Comparison of ENCODE assay signal across 23 cellular contexts in genomic region chr2:15668611-15669305, GRCh38.
A peak's percentile ranks its signal among the peaks of the same experiment; 100 is the strongest.
DNase-seq lines count a peak whose midpoint lies in the region; ATAC-seq and TF ChIP-seq lines count a peak whose summit lies in the region.
"Had no signal": no experiment of that assay in that cellular context is flagged by ENCODE, and none has a peak within 500 bp of the region (broad histone marks: within the 10 kb centered on the region; RNA-seq: fewer than 3 reads in every experiment).

No MANE protein-coding gene starts in this region.

- no peak for TF ChIP-seq CTCF in osteoblast (IDR thresholded peaks at IDR 0.05; ENCODE audit: extremely low read depth, low read depth, low read length)
- no peak for TF ChIP-seq CTCF in osteocyte (IDR thresholded peaks at IDR 0.05)

- no peaks in the 10 kb centered on the region for H3K9me3 ChIP-seq in osteoblast (ENCODE audit: low read depth, low read length)
- H3K9me3 ChIP-seq: adrenal gland, esophagus squamous epithelium, left lung, testis had no signal

- H3K4me1 ChIP-seq in osteoblast (ENCODE audit: insufficient read depth, low read length), result peaks cover 11% of the 10 kb centered on the region
- H3K4me1 ChIP-seq: adrenal gland, left lung, testis had no signal

- H3K4me3 Mint-ChIP-seq in stimulated activated effector memory CD8-positive, alpha-beta T cell treated with anti-CD3 and anti-CD28 coated beads, Interleukin-12 subunit alpha, Interleukin-12 subunit beta, amount 100 ng/mL, for 72 hours, result no peak overlapping the region
- no peak overlapping the region for H3K4me3 Mint-ChIP-seq in osteocyte (ENCODE audit: unreplicated experiment)
- H3K4me3 Mint-ChIP-seq: H9; naive thymus-derived CD8-positive, alpha-beta T cell had no signal

- peak overlapping the region; percentile 69 for H3K27ac ChIP-seq in osteoblast (ENCODE audit: low read depth, low read length)
- H3K27ac ChIP-seq: adrenal gland, left lung, testis had no signal

- no peaks in the 10 kb centered on the region for H3K4me1 Mint-ChIP-seq in stimulated activated effector memory CD8-positive, alpha-beta T cell treated with anti-CD3 and anti-CD28 coated beads, Interleukin-12 subunit alpha, Interleukin-12 subunit beta, amount 100 ng/mL, for 72 hours
- H3K4me1 Mint-ChIP-seq in osteocyte (ENCODE audit: unreplicated experiment), result peaks cover 12% of the 10 kb centered on the region
- H3K4me1 Mint-ChIP-seq: naive thymus-derived CD8-positive, alpha-beta T cell had no signal

- H3K36me3 ChIP-seq in osteoblast (ENCODE audit: insufficient read depth, low read length), result no peaks in the 10 kb centered on the region
- H3K36me3 ChIP-seq: adrenal gland, esophagus squamous epithelium, left lung had no signal

- H3K27me3 ChIP-seq in osteoblast (ENCODE audit: insufficient read depth, low read length), result no peaks in the 10 kb centered on the region
- H3K27me3 ChIP-seq: adrenal gland, esophagus squamous epithelium, left lung, testis had no signal

- H3K27me3 Mint-ChIP-seq in osteocyte (ENCODE audit: unreplicated experiment), result peaks cover 14% of the 10 kb centered on the region

- DNase-seq in EH (ENCODE audit: low read depth) (peak; percentile 33), amniotic epithelial cell (ENCODE audit: low read depth) (peak; percentile 84), glomerular visceral epithelial cell (ENCODE audit: extremely low spot score) (peak; percentile 50), osteoblast (ENCODE audit: insufficient read length, low spot score, missing footprints) (no peak), osteocyte (ENCODE audit: extremely low spot score, unreplicated experiment) (no peak)
- no peak for DNase-seq in stimulated activated effector memory CD8-positive, alpha-beta T cell treated with anti-CD3 and anti-CD28 coated beads, Interleukin-12 subunit alpha, Interleukin-12 subunit beta, amount 100 ng/mL, for 72 hours (ENCODE audit: low spot score in 2 of 2)
- DNase-seq: adrenal gland; AML-193; cortex of kidney; esophagus squamous epithelium; H9; hippocampal formation; left lung; naive thymus-derived CD8-positive, alpha-beta T cell; NCI-H1436 treated with DMSO at 0.1 percent for 48 hours; NCI-H345; right cardiac atrium; SHP77 treated with DMSO at 0.1 percent for 48 hours; stimulated activated CD4-positive, alpha-beta T cell treated with anti-CD3 and anti-CD28 coated beads, Interleukin-2, amount 100 ng/mL, for 48 hours; T-helper 2 cell; testis had no signal

- H2AFZ ChIP-seq in osteoblast (ENCODE audit: low read length), result peak overlapping the region; percentile 90

- no peaks in the 10 kb centered on the region for H4K20me1 ChIP-seq in osteoblast (ENCODE audit: insufficient read depth, low read length)

- peak overlapping the region; percentile 49 for H3K4me3 ChIP-seq in osteoblast (ENCODE audit: insufficient read depth, low read length)
- H3K4me3 ChIP-seq: adrenal gland, esophagus squamous epithelium, left lung, testis had no signal

- H3K27ac Mint-ChIP-seq in stimulated activated effector memory CD8-positive, alpha-beta T cell treated with anti-CD3 and anti-CD28 coated beads, Interleukin-12 subunit alpha, Interleukin-12 subunit beta, amount 100 ng/mL, for 72 hours, result no peak overlapping the region
- H3K27ac Mint-ChIP-seq in osteocyte (ENCODE audit: unreplicated experiment), result no peak overlapping the region
- H3K27ac Mint-ChIP-seq: H9; naive thymus-derived CD8-positive, alpha-beta T cell had no signal

- H3K36me3 Mint-ChIP-seq in stimulated activated effector memory CD8-positive, alpha-beta T cell treated with anti-CD3 and anti-CD28 coated beads, Interleukin-12 subunit alpha, Interleukin-12 subunit beta, amount 100 ng/mL, for 72 hours, result no peaks in the 10 kb centered on the region
- H3K36me3 Mint-ChIP-seq in osteocyte (ENCODE audit: unreplicated experiment), result no peaks in the 10 kb centered on the region

- H3K4me2 ChIP-seq in osteoblast (ENCODE audit: insufficient read depth, low read length), result peak overlapping the region; percentile 72

- no peaks in the 10 kb centered on the region for H3K9me3 Mint-ChIP-seq in stimulated activated effector memory CD8-positive, alpha-beta T cell treated with anti-CD3 and anti-CD28 coated beads, Interleukin-12 subunit alpha, Interleukin-12 subunit beta, amount 100 ng/mL, for 72 hours
- H3K9me3 Mint-ChIP-seq in osteocyte (ENCODE audit: unreplicated experiment), result no peaks in the 10 kb centered on the region

- no peaks in the 10 kb centered on the region for H3K79me2 ChIP-seq in osteoblast (ENCODE audit: insufficient read depth, low read length)

- ATAC-seq in stimulated activated effector memory CD8-positive, alpha-beta T cell treated with anti-CD3 and anti-CD28 coated beads, Interleukin-12 subunit alpha, Interleukin-12 subunit beta, amount 100 ng/mL, for 72 hours, result no peak
- ATAC-seq in HG02981 (IDR thresholded peaks at IDR 0.05; ENCODE audit: unreplicated experiment), result no peak
- ATAC-seq in GM18519 (IDR thresholded peaks at IDR 0.05; ENCODE audit: low FRiP score, unreplicated experiment), result no peak
- ATAC-seq: naive thymus-derived CD8-positive, alpha-beta T cell; right cardiac atrium had no signal

Comparison
In these comparisons a context has a peak if more than half of its experiments do, and no peak if none do; other contexts are left out.
1. DNase-seq: peak in EH (single experiment), amniotic epithelial cell (single experiment) and glomerular visceral epithelial cell (single experiment); none in osteoblast (single experiment), stimulated activated effector memory CD8-positive, alpha-beta T cell treated with anti-CD3 and anti-CD28 coated beads, Interleukin-12 subunit alpha, Interleukin-12 subunit beta, amount 100 ng/mL, for 72 hours (0 of 2) and osteocyte (single experiment).